Comparison of ENCODE assay signal across 30 cellular contexts in the genomic region with DNA sequence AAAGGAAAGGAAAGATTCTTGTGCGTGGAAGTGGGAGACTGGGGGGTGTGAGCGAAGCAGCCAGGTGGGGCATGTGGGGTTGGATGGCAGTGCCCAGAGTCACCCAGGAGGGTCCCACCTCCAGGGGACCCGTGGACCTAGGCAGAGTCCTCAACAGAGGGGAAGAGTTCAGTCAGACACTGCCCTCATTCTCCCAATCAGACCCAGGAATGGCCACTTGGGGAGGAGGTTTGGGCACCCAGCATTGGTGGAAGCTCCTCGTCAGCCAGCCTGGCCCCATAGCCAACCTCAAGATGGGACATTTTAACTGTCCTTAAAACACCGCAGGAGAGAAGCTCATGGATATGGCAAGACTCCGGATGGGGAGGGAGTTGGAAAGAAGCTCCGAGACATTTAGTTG. TPM values are rescaled to one million over a fixed set of nuclear protein-coding genes. Genes with fewer than 3 reads are reported as not detected.
"Had no signal": no experiment of that assay in that cellular context is flagged by ENCODE, and none has a peak within 500 bp of the region (broad histone marks: within the 10 kb centered on the region; RNA-seq: fewer than 3 reads in every experiment).

No MANE protein-coding gene starts in this region.

- H3K36me3 Mint-ChIP-seq: naive thymus-derived CD4-positive, alpha-beta T cell; stimulated activated memory B cell treated with anti-CD40 and anti-IgM and Interleukin-4, amounts not matched to agents 10 μg/mL and 1 μg/mL and 100 μg/mL, for 72 hours; type B pancreatic cell had no signal

- H3K9me3 Mint-ChIP-seq: nephron; stimulated activated memory B cell treated with anti-CD40 and anti-IgM and Interleukin-4, amounts not matched to agents 10 μg/mL and 1 μg/mL and 100 μg/mL, for 72 hours; type B pancreatic cell had no signal

- H3K27ac ChIP-seq: coronary artery, esophagus muscularis mucosa, foreskin keratinocyte, gastroesophageal sphincter, heart left ventricle, hepatocyte, left lung, neutrophil, parathyroid adenoma, right atrium auricular region, sigmoid colon, testis, tibial artery had no signal

- H3K9me3 ChIP-seq: esophagus muscularis mucosa, gastroesophageal sphincter, heart left ventricle, left lung, neutrophil, right atrium auricular region, sigmoid colon, testis, tibial artery had no signal

- H3K27ac Mint-ChIP-seq: naive thymus-derived CD4-positive, alpha-beta T cell; nephron; progenitor cell of endocrine pancreas; stimulated activated memory B cell treated with anti-CD40 and anti-IgM and Interleukin-4, amounts not matched to agents 10 μg/mL and 1 μg/mL and 100 μg/mL, for 72 hours; type B pancreatic cell had no signal

- H3K4me1 ChIP-seq: esophagus muscularis mucosa, foreskin keratinocyte, gastroesophageal sphincter, heart left ventricle, left lung, parathyroid adenoma, right atrium auricular region, sigmoid colon, testis, tibial artery had no signal

- H3K27me3 ChIP-seq: hepatocyte, neutrophil, right atrium auricular region, testis had no signal

- H3K4me3 ChIP-seq: coronary artery, esophagus muscularis mucosa, gastroesophageal sphincter, heart left ventricle, hepatocyte, left lung, right atrium auricular region, sigmoid colon, testis, tibial artery had no signal

- H3K27me3 Mint-ChIP-seq: naive thymus-derived CD4-positive, alpha-beta T cell had no signal

- H3K36me3 ChIP-seq: esophagus muscularis mucosa, gastroesophageal sphincter, heart left ventricle, left lung, neutrophil, right atrium auricular region, sigmoid colon, tibial artery had no signal

- H3K4me1 Mint-ChIP-seq: stimulated activated memory B cell treated with anti-CD40 and anti-IgM and Interleukin-4, amounts not matched to agents 10 μg/mL and 1 μg/mL and 100 μg/mL, for 72 hours had no signal

- DNase-seq: dermis blood vessel endothelial cell; effector memory CD4-positive, alpha-beta T cell; foreskin keratinocyte; heart left ventricle; left cardiac atrium; left lung; mesendoderm; midbrain; naive thymus-derived CD4-positive, alpha-beta T cell; sigmoid colon; stimulated activated CD4-positive, alpha-beta T cell treated with anti-CD3 and anti-CD28 coated beads, Interleukin-2, amount 100 ng/mL, for 24 hours; stimulated activated CD4-positive, alpha-beta T cell treated with anti-CD3 and anti-CD28 coated beads, Interleukin-4, amount 100 ng/mL, for 4 hours; stimulated activated naive CD8-positive, alpha-beta T cell treated with anti-CD3 and anti-CD28 coated beads, Interleukin-15, Interleukin-2, amounts not matched to agents 100 U/mL and 50 U/mL, for 24 hours; substantia nigra; testis; tibial artery had no signal

- H3K4me3 Mint-ChIP-seq: naive thymus-derived CD4-positive, alpha-beta T cell; nephron; stimulated activated memory B cell treated with anti-CD40 and anti-IgM and Interleukin-4, amounts not matched to agents 10 μg/mL and 1 μg/mL and 100 μg/mL, for 72 hours; type B pancreatic cell had no signal

RNA-seq across cellular contexts. Expression of a gene that starts 21.9 kb away (rescaled TPM):
- total RNA-seq: foreskin keratinocyte had no signal
- polyA plus RNA-seq: foreskin keratinocyte had no signal

RNA-seq across cellular contexts. Expression of a gene that starts 48.0 kb away (rescaled TPM):
- total RNA-seq: endothelial cell of umbilical vein; lung microvascular endothelial cell; naive thymus-derived CD4-positive, alpha-beta T cell; progenitor cell of endocrine pancreas; skeletal muscle tissue had no signal
- polyA plus RNA-seq: hepatocyte; naive thymus-derived CD4-positive, alpha-beta T cell had no signal
